In genomic region chr6:89599727-89600126, GRCh38 we compare ENCODE assay signal across 22 cellular contexts. TPM values are rescaled to one million over a fixed set of nuclear protein-coding genes. Genes with fewer than 3 reads are reported as not detected.
DNase-seq lines count a peak whose midpoint lies in the region; ATAC-seq, FAIRE-seq and TF ChIP-seq lines count a peak whose summit lies in the region.
"Had no signal": no experiment of that assay in that cellular context is flagged by ENCODE, and none has a peak within 500 bp of the region (broad histone marks: within the 10 kb centered on the region; RNA-seq: fewer than 3 reads in every experiment).

No MANE protein-coding gene starts in this region.

- H3K4me1 ChIP-seq in kidney (ENCODE audit: control insufficient read depth in 1 of 2, insufficient read depth in 1 of 2, low read depth in 1 of 2, low read length in 2 of 2): no peaks in the 10 kb centered on the region
- no peaks in the 10 kb centered on the region for H3K4me1 ChIP-seq in neural progenitor cell
- no peaks in the 10 kb centered on the region for H3K4me1 ChIP-seq in trophoblast cell (ENCODE audit: control insufficient read depth in 1 of 2, insufficient read depth in 2 of 2, low read length in 2 of 2)

- ATAC-seq in Right ventricle myocardium superior (ENCODE audit: poor library complexity) (peak; percentile 84), HG02840 (IDR thresholded peaks at IDR 0.05; ENCODE audit: low FRiP score, unreplicated experiment) (no peak)
- ATAC-seq: CD8-positive, alpha-beta T cell had no signal

- no peaks in the 10 kb centered on the region for H3K9me3 ChIP-seq in kidney (ENCODE audit: control insufficient read depth in 1 of 2, low read length in 2 of 2)
- H3K9me3 ChIP-seq in neural progenitor cell (ENCODE audit: low read depth): no peaks in the 10 kb centered on the region
- no peaks in the 10 kb centered on the region for H3K9me3 ChIP-seq in trophoblast cell (ENCODE audit: insufficient read depth, low read depth, low read length)

- H3K4ac ChIP-seq in trophoblast cell (ENCODE audit: low read depth, low read length): no peak overlapping the region

- H2AFZ ChIP-seq in neural progenitor cell (replicated peaks) (no peak overlapping the region), trophoblast cell (ENCODE audit: insufficient read depth, low read length, poor library complexity) (no peak overlapping the region)
- H2AFZ ChIP-seq: GM23248, PC-9 had no signal

- H3K27me3 ChIP-seq in neural progenitor cell (no peaks in the 10 kb centered on the region), trophoblast cell (ENCODE audit: insufficient read depth, low read length) (no peaks in the 10 kb centered on the region)

- H3K27me3 Mint-ChIP-seq in neural progenitor cell (ENCODE audit: insufficient read depth, low read depth): peaks cover 4% of the 10 kb centered on the region
- no peaks in the 10 kb centered on the region for H3K27me3 Mint-ChIP-seq in type B pancreatic cell

- H3K4me3 Mint-ChIP-seq in neural progenitor cell (no peak overlapping the region), type B pancreatic cell (no peak overlapping the region)
- H3K4me3 Mint-ChIP-seq: CD8-positive, alpha-beta T cell; H9 had no signal

- H3K36me3 ChIP-seq in kidney (ENCODE audit: control insufficient read depth in 1 of 2, insufficient read depth in 2 of 2, low read length in 2 of 2): no peaks in the 10 kb centered on the region
- H3K36me3 ChIP-seq in neural progenitor cell: no peaks in the 10 kb centered on the region
- peaks cover 9 to 13% of the 10 kb centered on the region in 2 experiments for H3K36me3 ChIP-seq in trophoblast cell (ENCODE audit: control insufficient read depth in 1 of 2, insufficient read depth in 2 of 2, low read length in 2 of 2)

- H3K14ac ChIP-seq in trophoblast cell (ENCODE audit: low read length): no peak overlapping the region

- H4K20me1 ChIP-seq in neural progenitor cell (ENCODE audit: low read depth): no peaks in the 10 kb centered on the region

- FAIRE-seq in kidney (lab: Jason Lieb, UNC): no peak
- FAIRE-seq: G401.6, GM18507 had no signal

- H3K36me3 Mint-ChIP-seq in neural progenitor cell (peaks cover 13% of the 10 kb centered on the region), type B pancreatic cell (peaks cover 19% of the 10 kb centered on the region)
- H3K36me3 Mint-ChIP-seq: CD8-positive, alpha-beta T cell had no signal

- H2BK120ac ChIP-seq in trophoblast cell (ENCODE audit: insufficient read depth, low read length, poor library complexity): no peak overlapping the region

- no peak overlapping the region for H3K4me3 ChIP-seq in kidney (ENCODE audit: low read length in 2 of 2)
- H3K4me3 ChIP-seq in neural progenitor cell: no peak overlapping the region
- no peak overlapping the region for H3K4me3 ChIP-seq in trophoblast cell (ENCODE audit: low read depth, low read length)
- H3K4me3 ChIP-seq: GM23248, PC-9 had no signal

- WGBS in trophoblast cell (ENCODE audit: extremely low coverage, insufficient coverage, insufficient read length): no CpG with 5 or more reads among the region's 7 CpGs

- no peak overlapping the region for H3K9ac ChIP-seq in kidney (ENCODE audit: low read length in 2 of 2)
- H3K9ac ChIP-seq in neural progenitor cell: no peak overlapping the region
- no peak overlapping the region for H3K9ac ChIP-seq in trophoblast cell (ENCODE audit: low read length)
- H3K9ac ChIP-seq: GM23248, KMS-11 had no signal

- H3K18ac ChIP-seq in trophoblast cell (ENCODE audit: low read length): no peak overlapping the region

- H3F3A ChIP-seq in neural progenitor cell (ENCODE audit: low read depth): no peaks in the 10 kb centered on the region

- H3K23ac ChIP-seq in trophoblast cell (ENCODE audit: low read length): no peak overlapping the region

- H3K4me1 Mint-ChIP-seq in neural progenitor cell: peaks cover 2% of the 10 kb centered on the region
- peaks cover 10% of the 10 kb centered on the region for H3K4me1 Mint-ChIP-seq in type B pancreatic cell (ENCODE audit: unreplicated experiment)

- H3K79me2 ChIP-seq in neural progenitor cell (ENCODE audit: low read depth) (no peaks in the 10 kb centered on the region), trophoblast cell (ENCODE audit: control insufficient read depth, insufficient read depth, low read length, poor library complexity) (no peaks in the 10 kb centered on the region)

- no peak overlapping the region for H2BK5ac ChIP-seq in trophoblast cell (ENCODE audit: low read depth, low read length, poor library complexity)

- H2BK12ac ChIP-seq in trophoblast cell (ENCODE audit: low read length): no peak overlapping the region

- TF ChIP-seq CTCF in kidney (IDR thresholded peaks at IDR 0.05; ENCODE audit: borderline replicate concordance, extremely low read depth, insufficient read depth) (no peak), neural progenitor cell (IDR thresholded peaks at IDR 0.05) (no peak), type B pancreatic cell (conservative IDR thresholded peaks at IDR 0.05) (no peak)

- H4K12ac ChIP-seq in trophoblast cell (ENCODE audit: low read depth, low read length): no peak overlapping the region

- peak; percentile 54 for DNase-seq in Right ventricle myocardium superior
- DNase-seq in cardiac septum (ENCODE audit: low spot score): no peak
- DNase-seq in kidney: peak; percentile 77
- DNase-seq in neural progenitor cell (ENCODE audit: low spot score): no peak
- DNase-seq in type B pancreatic cell (ENCODE audit: extremely low spot score, unreplicated experiment): no peak
- DNase-seq in trophoblast cell: no peak
- DNase-seq in EL: no peak
- DNase-seq: AML-193; CD8-positive, alpha-beta T cell; GM23248; H9; NCI-H1105 treated with DMSO at 0.1 percent for 48 hours; NCI-H2029 treated with DMSO at 0.1 percent for 48 hours; NCI-H226; NCI-H510A treated with DMSO at 0.1 percent for 48 hours; NCI-H748 treated with DMSO at 0.1 percent for 48 hours; PC-9 had no signal

- H4K91ac ChIP-seq in trophoblast cell (ENCODE audit: low read depth, low read length): no peak overlapping the region

- H3K27ac Mint-ChIP-seq in neural progenitor cell (no peak overlapping the region), type B pancreatic cell (peak overlapping the region; percentile 31)
- H3K27ac Mint-ChIP-seq: CD8-positive, alpha-beta T cell had no signal

- H3K9me3 Mint-ChIP-seq in neural progenitor cell (no peaks in the 10 kb centered on the region), type B pancreatic cell (peaks cover 3% of the 10 kb centered on the region)
- H3K9me3 Mint-ChIP-seq: CD8-positive, alpha-beta T cell; H9 had no signal

- intact Hi-C loops in Right ventricle myocardium superior (cut with DNase I) (no loop called here), cardiac septum (cut with DNase I) (no loop called here), kidney (cut with DNase I) (no loop called here)

- H4K8ac ChIP-seq in trophoblast cell (ENCODE audit: low read depth, low read length): no peak overlapping the region

- H2AK5ac ChIP-seq in trophoblast cell (ENCODE audit: low read length): no peak overlapping the region

- H3K79me1 ChIP-seq in trophoblast cell (ENCODE audit: low read length): no peaks in the 10 kb centered on the region

- H3K27ac ChIP-seq in kidney (ENCODE audit: low read depth in 2 of 2, low read length in 2 of 2) (no peak overlapping the region), neural progenitor cell (peak overlapping the region; percentile 6), trophoblast cell (ENCODE audit: low read depth, low read length) (no peak overlapping the region)
- H3K27ac ChIP-seq: GM23248, KMS-11, PC-9, RWPE1 had no signal

- no peak overlapping the region for H3K4me2 ChIP-seq in neural progenitor cell
- no peak overlapping the region for H3K4me2 ChIP-seq in trophoblast cell (ENCODE audit: low read length)
- H3K4me2 ChIP-seq: KMS-11, PC-9 had no signal

RNA-seq across cellular contexts. Expression of gene LYRM2, which starts 38.8 kb away (rescaled TPM):
- total RNA-seq in Right ventricle myocardium superior (33.0 TPM), cardiac septum (36.2 TPM), kidney (42.8 TPM), neural progenitor cell (ENCODE audit: low replicate concordance) (21.6 and 37.1 TPM in 2 replicates), type B pancreatic cell (ENCODE audit: low replicate concordance) (32.9 and 37.7 TPM in 2 replicates)
- 22.6 TPM for polyA plus RNA-seq in kidney (ENCODE audit: insufficient read depth, low read depth, low replicate concordance)
- polyA plus RNA-seq in trophoblast cell (2013): 27.2 and 28.3 TPM in 2 replicates

Comparison
In these comparisons a context has a peak if more than half of its experiments do, and no peak if none do; other contexts are left out.
1. DNase-seq: peak in Right ventricle myocardium superior (single experiment) and kidney (single experiment); none in cardiac septum (single experiment), neural progenitor cell (single experiment), type B pancreatic cell (single experiment), trophoblast cell (0 of 2) and EL (single experiment).